Comparison of ENCODE assay signal across 19 cellular contexts in the genomic region with DNA sequence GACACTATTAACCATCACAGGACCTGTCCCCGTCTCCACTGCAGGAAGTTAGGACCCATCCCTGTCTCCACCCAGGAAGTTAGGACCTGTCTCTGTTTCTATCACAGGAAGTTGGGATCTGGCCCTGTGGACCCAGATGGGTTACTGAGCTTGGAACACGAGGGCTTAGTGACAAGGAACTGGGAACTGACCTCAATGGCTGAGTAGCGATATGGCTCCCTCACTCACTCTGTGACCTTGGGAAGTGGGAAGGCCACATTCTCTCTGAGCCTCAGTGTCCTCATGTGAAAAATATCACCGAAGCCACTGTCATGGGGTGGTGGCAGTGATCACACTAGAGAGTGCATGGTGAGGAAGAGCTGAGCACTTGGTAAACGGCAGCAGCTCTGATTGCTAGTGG. TPM values are rescaled to one million over a fixed set of nuclear protein-coding genes. Genes with fewer than 3 reads are reported as not detected.
A peak's percentile ranks its signal among the peaks of the same experiment; 100 is the strongest.
DNase-seq lines count a peak whose midpoint lies in the region; ATAC-seq, FAIRE-seq and TF ChIP-seq lines count a peak whose summit lies in the region.
"Had no signal": no experiment of that assay in that cellular context is flagged by ENCODE, and none has a peak within 500 bp of the region (broad histone marks: within the 10 kb centered on the region; RNA-seq: fewer than 3 reads in every experiment).

No MANE protein-coding gene starts in this region.

- H3K4me1 Mint-ChIP-seq in endothelial cell (ENCODE audit: unreplicated experiment): no peaks in the 10 kb centered on the region

- H3K4me1 ChIP-seq in BLaER1 (peaks cover 14% of the 10 kb centered on the region), osteoblast (ENCODE audit: insufficient read depth, low read length) (peaks cover 3% of the 10 kb centered on the region), sigmoid colon (no peaks in the 10 kb centered on the region)
- H3K4me1 ChIP-seq: A549, HAP-1 had no signal

- H3K36me3 ChIP-seq in BLaER1 (peaks cover 99% of the 10 kb centered on the region), osteoblast (ENCODE audit: insufficient read depth, low read length) (no peaks in the 10 kb centered on the region), sigmoid colon (peaks cover 0 to 10% (median 0%) of the 10 kb centered on the region in 4 donors)

- H3K27ac ChIP-seq in BLaER1 (no peak overlapping the region), osteoblast (ENCODE audit: low read depth, low read length) (no peak overlapping the region), sigmoid colon (no peak overlapping the region)
- H3K27ac ChIP-seq: 22Rv1, A549, GM23248 had no signal

- intact Hi-C loops in Right ventricle myocardium superior (cut with DNase I): no loop called here
- intact Hi-C loops in sigmoid colon (cut with DNase I): no loop called here

- no peaks in the 10 kb centered on the region for H3K79me2 ChIP-seq in osteoblast (ENCODE audit: insufficient read depth, low read length)

- DNase-seq in endothelial cell (ENCODE audit: low spot score) (no peak), osteoblast (ENCODE audit: insufficient read length, low spot score, missing footprints) (peak; percentile 50), urothelium cell line (ENCODE audit: low spot score) (no peak), D721Med (ENCODE audit: insufficient read length, low spot score) (no peak), Right ventricle myocardium superior (no peak), sigmoid colon (no peak)
- DNase-seq: AML-193; Calu3; CD8-positive, alpha-beta T cell; DMS 273 treated with DMSO at 0.1 percent for 48 hours; DMS53; DND-41; EL; GM23248 had no signal

- H3K4me3 ChIP-seq in BLaER1: no peak overlapping the region
- no peak overlapping the region for H3K4me3 ChIP-seq in osteoblast (ENCODE audit: insufficient read depth, low read length)
- no peak overlapping the region for H3K4me3 ChIP-seq in sigmoid colon
- H3K4me3 ChIP-seq: A549, GM12878, GM23248, HAP-1 had no signal

- no peak overlapping the region for H3K27ac Mint-ChIP-seq in endothelial cell (ENCODE audit: unreplicated experiment)
- H3K27ac Mint-ChIP-seq: CD8-positive, alpha-beta T cell had no signal

- FAIRE-seq in urothelium cell line (lab: Jason Lieb, UNC) (peak; percentile 55), D721Med (lab: Jason Lieb, UNC) (no peak)
- FAIRE-seq: A549, GM12878 had no signal

- peaks cover 75% of the 10 kb centered on the region for H3K36me3 Mint-ChIP-seq in endothelial cell (ENCODE audit: low read depth, unreplicated experiment)
- H3K36me3 Mint-ChIP-seq: CD8-positive, alpha-beta T cell had no signal

- H3K9me3 Mint-ChIP-seq in endothelial cell (ENCODE audit: unreplicated experiment): peaks cover 10% of the 10 kb centered on the region

- H3K4me3 Mint-ChIP-seq in endothelial cell (ENCODE audit: unreplicated experiment): peak overlapping the region; percentile 37
- H3K4me3 Mint-ChIP-seq: CD8-positive, alpha-beta T cell had no signal

- TF ChIP-seq CTCF in endothelial cell (IDR thresholded peaks at IDR 0.05; ENCODE audit: unreplicated experiment): no peak
- TF ChIP-seq CTCF in osteoblast (IDR thresholded peaks at IDR 0.05; ENCODE audit: extremely low read depth, low read depth, low read length): no peak
- TF ChIP-seq CTCF in D721Med (IDR thresholded peaks at IDR 0.05; ENCODE audit: insufficient read depth, missing control alignments): no peak
- TF ChIP-seq CTCF in sigmoid colon (IDR thresholded peaks at IDR 0.05): no peak

- H3K27me3 Mint-ChIP-seq in endothelial cell (ENCODE audit: unreplicated experiment): peaks cover 5% of the 10 kb centered on the region

- H3K9ac ChIP-seq in BLaER1: no peak overlapping the region
- H3K9ac ChIP-seq: GM23248 had no signal

- no peak for TF ChIP-seq POLR2A in sigmoid colon (IDR thresholded peaks at IDR 0.05)

- H3K9me3 ChIP-seq in BLaER1: peaks cover 40% of the 10 kb centered on the region
- peaks cover 2% of the 10 kb centered on the region for H3K9me3 ChIP-seq in osteoblast (ENCODE audit: low read depth, low read length)
- H3K9me3 ChIP-seq in sigmoid colon: peaks cover 0 to 11% (median 7%) of the 10 kb centered on the region in 4 donors

- peak overlapping the region; percentile 65 for H3K4me2 ChIP-seq in BLaER1
- no peak overlapping the region for H3K4me2 ChIP-seq in osteoblast (ENCODE audit: insufficient read depth, low read length)
- H3K4me2 ChIP-seq: A549 had no signal

- H4K20me1 ChIP-seq in BLaER1 (no peaks in the 10 kb centered on the region), osteoblast (ENCODE audit: insufficient read depth, low read length) (no peaks in the 10 kb centered on the region)

- no peak for ATAC-seq in Right ventricle myocardium superior (ENCODE audit: poor library complexity)
- ATAC-seq: A549; CD8-positive, alpha-beta T cell; GM12878 had no signal

- H3K27me3 ChIP-seq in BLaER1: no peaks in the 10 kb centered on the region
- no peaks in the 10 kb centered on the region for H3K27me3 ChIP-seq in osteoblast (ENCODE audit: insufficient read depth, low read length)
- H3K27me3 ChIP-seq in sigmoid colon: no peaks in the 10 kb centered on the region

- no peak for TF ChIP-seq EP300 in sigmoid colon (IDR thresholded peaks at IDR 0.05)

- 88 to 92% methylated on average over 5 of the region's 5 CpGs for WGBS in sigmoid colon, 2 donors

- H2AFZ ChIP-seq in osteoblast (ENCODE audit: low read length): no peak overlapping the region
- H2AFZ ChIP-seq: GM23248 had no signal

RNA-seq across cellular contexts. Expression of gene FBLN1, which starts 59.4 kb away (rescaled TPM):
- total RNA-seq in endothelial cell (ENCODE audit: unreplicated experiment) (238 TPM), osteoblast (88.3 and 122 TPM in 2 replicates), Right ventricle myocardium superior (89.5 TPM), sigmoid colon (100 to 1,000 TPM; 123 to 230 (median 205) TPM)
- 10 to 100 TPM in 2 of 3 donors, 1 to 10 TPM in 1; 9.0 to 43.6 (median 33.0) TPM for polyA plus RNA-seq in sigmoid colon
- total RNA-seq: CD8-positive, alpha-beta T cell had no signal
